ENCODE assay signal across 10 cellular contexts in genomic region chr15:40407343-40407990, GRCh38. TPM values are rescaled to one million over a fixed set of nuclear protein-coding genes. Genes with fewer than 3 reads are reported as not detected.
DNase-seq lines count a peak whose midpoint lies in the region; ATAC-seq and TF ChIP-seq lines count a peak whose summit lies in the region.
"Had no signal": no experiment of that assay in that cellular context is flagged by ENCODE, and none has a peak within 500 bp of the region (broad histone marks: within the 10 kb centered on the region; RNA-seq: fewer than 3 reads in every experiment).

No MANE protein-coding gene starts in this region.

- peaks cover 37% of the 10 kb centered on the region for H3K36me3 Mint-ChIP-seq in MCF 10A (ENCODE audit: insufficient read depth, unreplicated experiment)
- peaks cover 15% of the 10 kb centered on the region for H3K36me3 Mint-ChIP-seq in activated T-helper 1 cell treated with anti-CD3 and anti-CD28 coated beads, Interleukin-12 subunit alpha, Interleukin-12 subunit beta, Interleukin-2, Interleukin-4 antibody, amounts not matched to agents 30 ng/mL and 10 ng/mL and 1 ng/mL, durations not matched to agents 14 hours and 24 hours and 36 hours (ENCODE audit: low read depth)

- no peaks in the 10 kb centered on the region for H3K27me3 Mint-ChIP-seq in MCF 10A (ENCODE audit: insufficient read depth, unreplicated experiment)
- no peaks in the 10 kb centered on the region for H3K27me3 Mint-ChIP-seq in activated T-helper 1 cell treated with anti-CD3 and anti-CD28 coated beads, Interleukin-12 subunit alpha, Interleukin-12 subunit beta, Interleukin-2, Interleukin-4 antibody, amounts not matched to agents 30 ng/mL and 10 ng/mL and 1 ng/mL, durations not matched to agents 14 hours and 24 hours and 36 hours (ENCODE audit: insufficient read depth)

- H3K27ac Mint-ChIP-seq in MCF 10A (ENCODE audit: low read depth, unreplicated experiment), result no peak overlapping the region
- H3K27ac Mint-ChIP-seq in activated T-helper 1 cell treated with anti-CD3 and anti-CD28 coated beads, Interleukin-12 subunit alpha, Interleukin-12 subunit beta, Interleukin-2, Interleukin-4 antibody, amounts not matched to agents 30 ng/mL and 10 ng/mL and 1 ng/mL, durations not matched to agents 14 hours and 24 hours and 36 hours, result peak overlapping the region; percentile 21

- CTCF ChIA-PET in mammary epithelial cell (lab: Charles Lee; ENCODE audit: low non-redundant PET) (no interaction called here), MCF 10A (lab: Yijun Ruan, JAX) (interaction anchor here (0.5 to 2.6 kb wide), 11 partner anchors 12 to 243 kb away, joined by 3 to 13 read pairs (median 4); no protein-coding TSS in a partner anchor)

- no peak for DNase-seq in mammary epithelial cell
- DNase-seq in MCF 10A (ENCODE audit: unreplicated experiment), result no peak
- no peak for DNase-seq in activated T-helper 1 cell treated with anti-CD3 and anti-CD28 coated beads, Interleukin-12 subunit alpha, Interleukin-12 subunit beta, Interleukin-2, Interleukin-4 antibody, amounts not matched to agents 30 ng/mL and 10 ng/mL and 1 ng/mL, durations not matched to agents 14 hours and 24 hours and 36 hours (ENCODE audit: low spot score)
- peak; percentile 8 to 15 for DNase-seq in thyroid gland
- no peak for DNase-seq in NCI-H748 treated with DMSO at 0.1 percent for 48 hours (lab: John Stamatoyannopoulos, UW)
- no peak for DNase-seq in NCI-H1930 (lab: John Stamatoyannopoulos, UW)
- DNase-seq in ascending aorta (ENCODE audit: low spot score in 2 of 2), result no peak
- DNase-seq: NCI-H2107 had no signal

- in situ Hi-C loops in mammary epithelial cell (cut with MboI; ENCODE audit: low sequenced_read_pairs in 2 of 2), result no loop called here

- no peak overlapping the region for H3K9ac ChIP-seq in mammary epithelial cell (ENCODE audit: insufficient read depth, low read length)

- ATAC-seq in HG03045 (IDR thresholded peaks at IDR 0.05; ENCODE audit: unreplicated experiment), result peak; percentile 34

- H3K4me2 ChIP-seq in mammary epithelial cell (ENCODE audit: insufficient read depth, low read depth, low read length), result peak overlapping the region; percentile 26

- H3K4me3 Mint-ChIP-seq in MCF 10A (ENCODE audit: unreplicated experiment), result no peak overlapping the region
- H3K4me3 Mint-ChIP-seq in activated T-helper 1 cell treated with anti-CD3 and anti-CD28 coated beads, Interleukin-12 subunit alpha, Interleukin-12 subunit beta, Interleukin-2, Interleukin-4 antibody, amounts not matched to agents 30 ng/mL and 10 ng/mL and 1 ng/mL, durations not matched to agents 14 hours and 24 hours and 36 hours, result peak overlapping the region; percentile 88

- no peak overlapping the region for H3K27ac ChIP-seq in mammary epithelial cell (ENCODE audit: insufficient read depth, low read depth, low read length)
- H3K27ac ChIP-seq in thyroid gland, result peak overlapping the region; percentile 91 to 97 (median 96)
- H3K27ac ChIP-seq in ascending aorta, result no peak overlapping the region

- no peak for TF ChIP-seq POLR2A in thyroid gland (IDR thresholded peaks at IDR 0.05)

- POLR2A ChIA-PET in MCF 10A (lab: Yijun Ruan, JAX), result interaction anchor here (0.6 to 3.8 kb wide), 5 partner anchors 10 to 42 kb away, joined by 3 to 31 read pairs (median 4); partner anchors contain the start of gene KNSTRN

- 88% methylated on average over 8 of the region's 8 CpGs for WGBS in mammary epithelial cell (ENCODE audit: low coverage, missing lambda C conversion rate)
- WGBS in thyroid gland, 2 donors, result 69 to 92% methylated on average over 2 to 8 of the region's 8 CpGs

- H3K9me3 ChIP-seq in mammary epithelial cell (replicated peaks; ENCODE audit: insufficient read depth, low read length), result no peaks in the 10 kb centered on the region
- no peaks in the 10 kb centered on the region for H3K9me3 ChIP-seq in thyroid gland
- H3K9me3 ChIP-seq in ascending aorta, result no peaks in the 10 kb centered on the region

- no peak overlapping the region for H2AFZ ChIP-seq in mammary epithelial cell (ENCODE audit: low read depth, low read length)

- no peak overlapping the region for H3K4me3 ChIP-seq in mammary epithelial cell (replicated peaks in 1 of 3; ENCODE audit: insufficient read depth in 1 of 3, low read depth in 2 of 3, low read length in 3 of 3)
- peak overlapping the region in 2 of 3 donors; percentile 70 to 88 for H3K4me3 ChIP-seq in thyroid gland (replicated peaks in 1 of 3)
- no peak overlapping the region for H3K4me3 ChIP-seq in ascending aorta

- H3K4me1 ChIP-seq in mammary epithelial cell (ENCODE audit: insufficient read depth, low read length) (peaks cover 14% of the 10 kb centered on the region), thyroid gland (peaks cover 31 to 38% of the 10 kb centered on the region in 2 donors), ascending aorta (peaks cover 15 to 17% of the 10 kb centered on the region in 2 donors)

- peaks cover 19% of the 10 kb centered on the region for H3K79me2 ChIP-seq in mammary epithelial cell (ENCODE audit: insufficient read depth, low read length)

- H3K4me1 Mint-ChIP-seq in MCF 10A (ENCODE audit: insufficient read depth, unreplicated experiment), result peaks cover 14% of the 10 kb centered on the region
- H3K4me1 Mint-ChIP-seq in activated T-helper 1 cell treated with anti-CD3 and anti-CD28 coated beads, Interleukin-12 subunit alpha, Interleukin-12 subunit beta, Interleukin-2, Interleukin-4 antibody, amounts not matched to agents 30 ng/mL and 10 ng/mL and 1 ng/mL, durations not matched to agents 14 hours and 24 hours and 36 hours (ENCODE audit: low read depth), result peaks cover 37% of the 10 kb centered on the region

- no peaks in the 10 kb centered on the region for H3K9me3 Mint-ChIP-seq in MCF 10A (ENCODE audit: unreplicated experiment)
- H3K9me3 Mint-ChIP-seq in activated T-helper 1 cell treated with anti-CD3 and anti-CD28 coated beads, Interleukin-12 subunit alpha, Interleukin-12 subunit beta, Interleukin-2, Interleukin-4 antibody, amounts not matched to agents 30 ng/mL and 10 ng/mL and 1 ng/mL, durations not matched to agents 14 hours and 24 hours and 36 hours, result no peaks in the 10 kb centered on the region

- no peaks in the 10 kb centered on the region for H3K27me3 ChIP-seq in mammary epithelial cell (ENCODE audit: insufficient read depth, low read length)
- no peaks in the 10 kb centered on the region for H3K27me3 ChIP-seq in thyroid gland
- H3K27me3 ChIP-seq in ascending aorta, result no peaks in the 10 kb centered on the region

- peaks cover 17% of the 10 kb centered on the region for H3K36me3 ChIP-seq in mammary epithelial cell (ENCODE audit: insufficient read depth, low read length)
- peaks cover 24 to 30% of the 10 kb centered on the region in 2 donors for H3K36me3 ChIP-seq in thyroid gland
- peaks cover 12 to 27% of the 10 kb centered on the region in 2 donors for H3K36me3 ChIP-seq in ascending aorta

- intact Hi-C loops in mammary epithelial cell (cut with micrococcal nuclease), result no loop called here
- intact Hi-C loops in MCF 10A (cut with micrococcal nuclease), result no loop called here
- intact Hi-C loops in activated T-helper 1 cell treated with anti-CD3 and anti-CD28 coated beads, Interleukin-12 subunit alpha, Interleukin-12 subunit beta, Interleukin-2, Interleukin-4 antibody, amounts not matched to agents 30 ng/mL and 10 ng/mL and 1 ng/mL, durations not matched to agents 14 hours and 24 hours and 36 hours (cut with micrococcal nuclease), result loop anchor here (10.0 kb wide), 1 partner anchor 623 kb away; the partner anchor contains the start of gene FSIP1
- intact Hi-C loops in thyroid gland (cut with DNase I), result no loop called here
- intact Hi-C loops in ascending aorta (cut with DNase I), result loop anchor here (2.0 to 10.0 kb wide), 4 partner anchors 33 to 303 kb away; partner anchors contain the start of genes BAHD1, BMF and CCDC9B

- BruUV-seq in mammary epithelial cell (replicated peaks; lab: Mats Ljungman, UMichigan) (no TSS peak), MCF 10A (replicated peaks; lab: Mats Ljungman, UMichigan) (no TSS peak)

- TF ChIP-seq CTCF in mammary epithelial cell (conservative IDR thresholded peaks at IDR 0.05 in 1 of 2, IDR thresholded peaks at IDR 0.05 in 1 of 2; ENCODE audit: extremely low read depth in 1 of 2, insufficient read depth in 1 of 2, low read depth in 1 of 2, low read length in 2 of 2), result no peak
- TF ChIP-seq CTCF in MCF 10A (IDR thresholded peaks at IDR 0.05; ENCODE audit: unreplicated experiment), result no peak
- TF ChIP-seq CTCF in thyroid gland (IDR thresholded peaks at IDR 0.05), result no peak
- no peak for TF ChIP-seq CTCF in ascending aorta (IDR thresholded peaks at IDR 0.05)

- dilution Hi-C loops in mammary epithelial cell (cut with HindIII; ENCODE audit: low sequenced_read_pairs), result loop anchor here (5.0 kb wide), 2 partner anchors 45 to 190 kb away; no protein-coding TSS in a partner anchor

- no peaks in the 10 kb centered on the region for H4K20me1 ChIP-seq in mammary epithelial cell (ENCODE audit: insufficient read depth, low read length)

RNA-seq across cellular contexts. Expression of gene IVD, which starts 1.9 kb away (rescaled TPM):
- total RNA-seq in mammary epithelial cell (10 to 100 TPM; 40.3 to 44.3 TPM), MCF 10A (2022) (53.8 and 61.6 TPM in 2 replicates), thyroid gland (100 to 1,000 TPM; 393 to 723 (median 539) TPM), ascending aorta (39.5 TPM)
- 41.1 TPM for polyA plus RNA-seq in mammary epithelial cell
- 96.7 TPM for polyA minus RNA-seq in mammary epithelial cell
- total RNA-seq in activated T-helper 1 cell treated with anti-CD3 and anti-CD28 coated beads, Interleukin-12 subunit alpha, Interleukin-12 subunit beta, Interleukin-2, Interleukin-4 antibody, amounts not matched to agents 30 ng/mL and 10 ng/mL and 1 ng/mL, durations not matched to agents 14 hours and 24 hours and 36 hours, result 59.6 and 65.2 TPM in 2 replicates

RNA-seq across cellular contexts. Expression of gene KNSTRN, which starts 24.9 kb away (rescaled TPM):
- total RNA-seq in mammary epithelial cell (10 to 100 TPM; 19.3 to 49.7 TPM), MCF 10A (2022) (35.2 and 47.4 TPM in 2 replicates), thyroid gland (100 to 1,000 TPM; 216 to 342 (median 251) TPM), ascending aorta (5.1 TPM)
- 44.5 TPM for polyA plus RNA-seq in mammary epithelial cell
- 51.4 TPM for polyA minus RNA-seq in mammary epithelial cell
- total RNA-seq in activated T-helper 1 cell treated with anti-CD3 and anti-CD28 coated beads, Interleukin-12 subunit alpha, Interleukin-12 subunit beta, Interleukin-2, Interleukin-4 antibody, amounts not matched to agents 30 ng/mL and 10 ng/mL and 1 ng/mL, durations not matched to agents 14 hours and 24 hours and 36 hours, result 48.4 and 52.1 TPM in 2 replicates

RNA-seq across cellular contexts. Expression of gene BAHD1, which starts 33.3 kb away (rescaled TPM):
- total RNA-seq in mammary epithelial cell (10 to 100 TPM; 11.7 to 13.7 TPM), MCF 10A (2022) (14.9 and 15.1 TPM in 2 replicates), thyroid gland (10 to 100 TPM; 20.0 to 50.4 (median 35.1) TPM), ascending aorta (10.6 TPM)
- 6.6 TPM for polyA plus RNA-seq in mammary epithelial cell
- 12.9 TPM for polyA minus RNA-seq in mammary epithelial cell
- total RNA-seq in activated T-helper 1 cell treated with anti-CD3 and anti-CD28 coated beads, Interleukin-12 subunit alpha, Interleukin-12 subunit beta, Interleukin-2, Interleukin-4 antibody, amounts not matched to agents 30 ng/mL and 10 ng/mL and 1 ng/mL, durations not matched to agents 14 hours and 24 hours and 36 hours, result 26.5 and 26.9 TPM in 2 replicates

RNA-seq across cellular contexts. Expression of gene DISP2, which starts 49.4 kb away (rescaled TPM):
- total RNA-seq in mammary epithelial cell, result 1 to 10 TPM in 1 of 2 donors, under 1 TPM in 1; under 0.01 to 1.6 TPM
- polyA plus RNA-seq in mammary epithelial cell, result 0.54 TPM
- polyA minus RNA-seq in mammary epithelial cell, result 0.47 TPM
- 1.8 and 2.1 TPM in 2 replicates for total RNA-seq in MCF 10A (2022)
- total RNA-seq in activated T-helper 1 cell treated with anti-CD3 and anti-CD28 coated beads, Interleukin-12 subunit alpha, Interleukin-12 subunit beta, Interleukin-2, Interleukin-4 antibody, amounts not matched to agents 30 ng/mL and 10 ng/mL and 1 ng/mL, durations not matched to agents 14 hours and 24 hours and 36 hours, result 0.02 and 0.54 TPM in 2 replicates
- 1 to 10 TPM in 3 of 4 donors, under 1 TPM in 1; 0.81 to 5.9 (median 3.6) TPM for total RNA-seq in thyroid gland
- total RNA-seq in ascending aorta, result 0.32 TPM

RNA-seq across cellular contexts. Expression of gene PHGR1, which starts 56.6 kb away (rescaled TPM):
- total RNA-seq in mammary epithelial cell (not detected), MCF 10A (2022) (not detected in 2 replicates), thyroid gland (not detected), ascending aorta (not detected)
- polyA plus RNA-seq in mammary epithelial cell, result not detected
- not detected for polyA minus RNA-seq in mammary epithelial cell
- total RNA-seq in activated T-helper 1 cell treated with anti-CD3 and anti-CD28 coated beads, Interleukin-12 subunit alpha, Interleukin-12 subunit beta, Interleukin-2, Interleukin-4 antibody, amounts not matched to agents 30 ng/mL and 10 ng/mL and 1 ng/mL, durations not matched to agents 14 hours and 24 hours and 36 hours, result not detected in 2 replicates
- total RNA-seq: mononuclear cell had no signal

Comparison
In these comparisons a context has a peak if more than half of its experiments do, and no peak if none do; other contexts are left out.
1. DNase-seq: peak in thyroid gland (2 of 2); none in mammary epithelial cell (single experiment), MCF 10A (single experiment), activated T-helper 1 cell treated with anti-CD3 and anti-CD28 coated beads, Interleukin-12 subunit alpha, Interleukin-12 subunit beta, Interleukin-2, Interleukin-4 antibody, amounts not matched to agents 30 ng/mL and 10 ng/mL and 1 ng/mL, durations not matched to agents 14 hours and 24 hours and 36 hours (single experiment), NCI-H748 treated with DMSO at 0.1 percent for 48 hours (single experiment), NCI-H1930 (0 of 2) and ascending aorta (0 of 2).
2. H3K27ac ChIP-seq: peak in thyroid gland (3 of 3); none in mammary epithelial cell (single experiment) and ascending aorta (0 of 2).
3. H3K4me3 ChIP-seq: peak in thyroid gland (2 of 3); none in mammary epithelial cell (0 of 3) and ascending aorta (0 of 2).
4. intact Hi-C loops: an anchor here in activated T-helper 1 cell treated with anti-CD3 and anti-CD28 coated beads, Interleukin-12 subunit alpha, Interleukin-12 subunit beta, Interleukin-2, Interleukin-4 antibody, amounts not matched to agents 30 ng/mL and 10 ng/mL and 1 ng/mL, durations not matched to agents 14 hours and 24 hours and 36 hours (10.0 kb wide) and ascending aorta (2.0 to 10.0 kb wide); none called in mammary epithelial cell, MCF 10A and thyroid gland.